Comparison of ENCODE assay signal across 16 cellular contexts in the genomic region with DNA sequence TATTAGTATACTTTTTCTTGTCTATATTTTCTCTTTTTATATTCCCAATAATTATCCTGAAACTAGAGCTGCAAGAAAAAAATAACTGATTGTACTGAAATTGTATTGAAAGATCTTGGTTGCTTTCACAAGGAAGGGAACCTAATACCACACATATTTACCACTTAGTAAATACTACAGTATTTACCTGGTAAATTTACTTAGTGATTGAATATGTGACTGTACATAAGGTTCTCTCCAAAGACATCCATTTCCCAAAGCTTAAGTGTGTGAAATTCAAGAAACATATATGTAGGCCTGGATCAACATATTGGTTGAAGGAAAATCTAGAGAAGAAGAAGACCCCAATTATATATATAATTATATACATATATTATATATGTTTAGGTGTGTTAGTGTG.
DNase-seq lines count a peak whose midpoint lies in the region; ATAC-seq, FAIRE-seq and TF ChIP-seq lines count a peak whose summit lies in the region.
"Had no signal": no experiment of that assay in that cellular context is flagged by ENCODE, and none has a peak within 500 bp of the region (broad histone marks: within the 10 kb centered on the region; RNA-seq: fewer than 3 reads in every experiment).

No MANE protein-coding gene starts in this region.

- CTCF ChIA-PET in PC-3 (lab: Charles Lee) = no interaction called here

- no peaks in the 10 kb centered on the region for H3K27me3 ChIP-seq in PC-3 (ENCODE audit: low read length)

- no peaks in the 10 kb centered on the region for H3K9me3 ChIP-seq in PC-3 (ENCODE audit: low read length)
- H3K9me3 ChIP-seq: HAP-1 had no signal

- DNase-seq in NCI-H510A treated with DMSO at 0.1 percent for 48 hours (lab: John Stamatoyannopoulos, UW) (peak; percentile 2), NCI-H510A (lab: John Stamatoyannopoulos, UW) (no peak), DMS53 (lab: John Stamatoyannopoulos, UW) (peak; percentile 82), LNCaP clone FGC (ENCODE audit: low read depth) (peak; percentile 1), PC-3 (peak; percentile 18), urothelium cell line (ENCODE audit: low spot score) (no peak), foreskin melanocyte (no peak)
- DNase-seq: C1 segment of cervical spinal cord; Calu3; CD4-positive, alpha-beta T cell; DMS 273 treated with DMSO at 0.1 percent for 48 hours; GF-D8; HFFc6 had no signal

- no TSS peak for BruUV-seq in PC-3 (replicated peaks; lab: Mats Ljungman, UMichigan)

- intact Hi-C loops in PC-3 (cut with micrococcal nuclease) = loop anchor here (2.0 kb wide), 1 partner anchor 28 kb away; no protein-coding TSS in a partner anchor

- H2AFZ ChIP-seq in PC-3 (ENCODE audit: low read length) = no peak overlapping the region

- no peaks in the 10 kb centered on the region for H3K9me2 ChIP-seq in PC-3 (replicated peaks; ENCODE audit: low read length)

- no peak overlapping the region for H3K4me2 ChIP-seq in PC-3 (ENCODE audit: low read length)

- no peaks in the 10 kb centered on the region for H3K4me1 ChIP-seq in PC-3 (ENCODE audit: insufficient read depth, low read length)
- H3K4me1 ChIP-seq: HAP-1 had no signal

- no peaks in the 10 kb centered on the region for H3F3A ChIP-seq in PC-3 (ENCODE audit: low read length, unreplicated experiment)

- H4K20me1 ChIP-seq in PC-3 (ENCODE audit: low read length) = no peaks in the 10 kb centered on the region

- no peak overlapping the region for H3K27ac ChIP-seq in PC-3 (ENCODE audit: low read length)

- H3K4me3 ChIP-seq in LNCaP clone FGC (ENCODE audit: low read depth, low read length) (no peak overlapping the region), PC-3 (ENCODE audit: low read length) (no peak overlapping the region)
- H3K4me3 ChIP-seq: HAP-1 had no signal

- H3K36me3 ChIP-seq in PC-3 (ENCODE audit: low read depth, low read length) = no peaks in the 10 kb centered on the region
- H3K36me3 ChIP-seq: HAP-1 had no signal

- FAIRE-seq in urothelium cell line (lab: Jason Lieb, UNC) = no peak
- FAIRE-seq: H1, HTR-8/SVneo had no signal

- H3K9ac ChIP-seq in PC-3 (ENCODE audit: low read length) = no peak overlapping the region

- ATAC-seq in PC-3 = peak; percentile 91

- TF ChIP-seq CTCF in LNCaP clone FGC (IDR thresholded peaks at IDR 0.05; ENCODE audit: control insufficient read depth, extremely low read depth, insufficient read depth) = no peak
- no peak for TF ChIP-seq CTCF in PC-3 (conservative IDR thresholded peaks at IDR 0.05; ENCODE audit: low read depth, low read length)

- POLR2A ChIA-PET in PC-3 (lab: Charles Lee; ENCODE audit: unreplicated experiment) = no interaction called here

- no peaks in the 10 kb centered on the region for H3K79me2 ChIP-seq in PC-3 (ENCODE audit: low read length)

Comparison
In these comparisons a context has a peak if more than half of its experiments do, and no peak if none do; other contexts are left out.
1. DNase-seq: peak in NCI-H510A treated with DMSO at 0.1 percent for 48 hours (single experiment), DMS53 (single experiment), LNCaP clone FGC (single experiment) and PC-3 (single experiment); none in NCI-H510A (single experiment), urothelium cell line (single experiment) and foreskin melanocyte (single experiment).